26 cellular contexts compared by ENCODE assay signal in the genomic region with DNA sequence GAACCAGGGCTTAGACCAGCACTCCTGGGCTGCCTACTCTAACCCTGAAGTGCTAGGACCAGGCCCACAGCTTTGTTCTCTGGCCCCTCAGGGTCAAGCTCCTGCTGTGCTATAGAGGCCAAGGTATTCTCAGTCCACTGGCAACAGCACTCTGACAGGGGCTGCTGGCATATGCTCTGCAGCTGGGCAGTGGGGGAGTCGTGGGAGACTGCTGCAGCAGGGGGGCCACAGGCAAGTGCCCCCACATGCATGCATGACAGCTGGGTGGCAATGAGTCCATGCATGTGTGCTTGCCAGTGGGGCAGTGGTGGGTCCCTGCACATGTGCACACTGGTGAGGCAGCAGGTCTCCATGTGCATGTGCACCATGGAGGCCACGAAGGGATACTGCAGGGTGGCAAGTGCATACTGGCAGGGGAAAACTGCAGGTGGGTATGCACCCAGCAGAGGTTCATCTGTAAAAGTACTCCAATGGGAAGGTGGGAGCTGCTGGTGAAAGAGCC.
"Had no signal": no experiment of that assay in that cellular context is flagged by ENCODE, and none has a peak within 500 bp of the region (broad histone marks: within the 10 kb centered on the region; RNA-seq: fewer than 3 reads in every experiment).

No MANE protein-coding gene starts in this region.

- H3K9me3 ChIP-seq: Peyer's patch, SJCRH30, SK-N-SH had no signal

- H3K27me3 ChIP-seq: brain microvascular endothelial cell, Peyer's patch, SJCRH30 had no signal

- H3K9me3 Mint-ChIP-seq: activated naive CD4-positive, alpha-beta T cell treated with anti-CD3 and anti-CD28 coated beads, Interleukin-2, amount 50 U/mL, for 24 hours had no signal

- H3K36me3 ChIP-seq: brain microvascular endothelial cell, Peyer's patch, SJCRH30 had no signal

- H3K4me1 Mint-ChIP-seq: activated CD4-positive, alpha-beta memory T cell treated with anti-CD3 and anti-CD28 coated beads, Interleukin-2, amount 10 ng/mL, durations not matched to agents 7 days and 5 days; activated CD4-positive, alpha-beta T cell treated with anti-CD3 and anti-CD28 coated beads, Interleukin-2, amount 10 ng/mL, durations not matched to agents 7 days and 5 days; activated naive CD4-positive, alpha-beta T cell treated with anti-CD3 and anti-CD28 coated beads, Interleukin-2, amount 50 U/mL, for 24 hours had no signal

- H3K4me2 ChIP-seq: SK-N-SH had no signal

- H3K36me3 Mint-ChIP-seq: activated naive CD4-positive, alpha-beta T cell treated with anti-CD3 and anti-CD28 coated beads, Interleukin-2, amount 50 U/mL, for 24 hours had no signal

- H3K4me1 ChIP-seq: Peyer's patch, SJCRH30 had no signal

- H3K27me3 Mint-ChIP-seq: activated CD4-positive, alpha-beta memory T cell treated with anti-CD3 and anti-CD28 coated beads, Interleukin-2, amount 10 ng/mL, durations not matched to agents 7 days and 5 days; activated CD4-positive, alpha-beta T cell treated with anti-CD3 and anti-CD28 coated beads, Interleukin-2, amount 10 ng/mL, durations not matched to agents 7 days and 5 days; activated naive CD4-positive, alpha-beta T cell treated with anti-CD3 and anti-CD28 coated beads, Interleukin-2, amount 50 U/mL, for 24 hours had no signal

- H3K27ac ChIP-seq: brain microvascular endothelial cell, Peyer's patch, RWPE1, SJCRH30, VCaP had no signal

- H3K4me3 Mint-ChIP-seq: activated CD4-positive, alpha-beta memory T cell treated with anti-CD3 and anti-CD28 coated beads, Interleukin-2, amount 10 ng/mL, durations not matched to agents 7 days and 5 days; activated CD4-positive, alpha-beta T cell treated with anti-CD3 and anti-CD28 coated beads, Interleukin-2, amount 10 ng/mL, durations not matched to agents 7 days and 5 days; activated naive CD4-positive, alpha-beta T cell treated with anti-CD3 and anti-CD28 coated beads, Interleukin-2, amount 50 U/mL, for 24 hours had no signal

- H3K4me3 ChIP-seq: Peyer's patch, SJCRH30 had no signal

- DNase-seq: activated CD4-positive, alpha-beta memory T cell treated with anti-CD3 and anti-CD28 coated beads, Interleukin-2, amount 10 ng/mL, durations not matched to agents 7 days and 5 days; activated CD4-positive, alpha-beta T cell treated with anti-CD3 and anti-CD28 coated beads, Interleukin-2, amount 10 ng/mL, durations not matched to agents 7 days and 5 days; activated CD4-positive, CD25-positive, alpha-beta regulatory T cell; activated naive CD4-positive, alpha-beta T cell; activated T-cell treated with anti-CD3 and anti-CD28 coated beads for 4 hours; activated T-cell treated with anti-CD3 and anti-CD28 coated beads, Interleukin-2, amount 50 U/mL, for 48 hours; amygdala; brain microvascular endothelial cell; cerebellar nuclear complex; KG1; MV-4-11; NCI-H1092 treated with DMSO at 0.1 percent for 48 hours; NCI-H1436; NCI-H187; NCI-H2081; NCI-H446; NCI-H524; Peyer's patch; Right ventricle myocardium superior; SJCRH30; SK-N-SH; T-helper 1 cell had no signal

- H3K27ac Mint-ChIP-seq: activated CD4-positive, alpha-beta memory T cell treated with anti-CD3 and anti-CD28 coated beads, Interleukin-2, amount 10 ng/mL, durations not matched to agents 7 days and 5 days; activated CD4-positive, alpha-beta T cell treated with anti-CD3 and anti-CD28 coated beads, Interleukin-2, amount 10 ng/mL, durations not matched to agents 7 days and 5 days; activated naive CD4-positive, alpha-beta T cell treated with anti-CD3 and anti-CD28 coated beads, Interleukin-2, amount 50 U/mL, for 24 hours; activated T-helper 2 cell treated with anti-CD3 and anti-CD28 coated beads, Interferon-gamma antibody, Interleukin-2, Interleukin-4, amounts not matched to agents 10 μg/mL and 5 μg/mL and 100 μg/mL, durations not matched to agents 14 hours and 24 hours and 36 hours had no signal

- H3K9ac ChIP-seq: SK-N-SH had no signal
